Comparison of ENCODE assay signal across 9 cellular contexts in genomic region chr14:54683882-54684794, GRCh38.
DNase-seq lines count a peak whose midpoint lies in the region; ATAC-seq and TF ChIP-seq lines count a peak whose summit lies in the region.
"Had no signal": no experiment of that assay in that cellular context is flagged by ENCODE, and none has a peak within 500 bp of the region (broad histone marks: within the 10 kb centered on the region; RNA-seq: fewer than 3 reads in every experiment).

No MANE protein-coding gene starts in this region.

- DNase-seq in CD1c-positive myeloid dendritic cell (ENCODE audit: extremely low spot score), result peak; percentile 39
- peak; percentile 75 for DNase-seq in RWPE2 (ENCODE audit: low spot score)
- DNase-seq in fibroblast of the aortic adventitia (ENCODE audit: low read depth), result peak; percentile 93
- peak; percentile 19 to 27 for DNase-seq in trophoblast cell
- DNase-seq in HUDEP-2 (lab: John Stamatoyannopoulos, UW; ENCODE audit: unreplicated experiment in 76 of 76), result no peak
- DNase-seq: NCI-H345 had no signal

- H3K27ac ChIP-seq in RWPE2 (ENCODE audit: poor library complexity, severe bottlenecking), result peak overlapping the region; percentile 97
- H3K27ac ChIP-seq in trophoblast cell (ENCODE audit: low read depth, low read length), result no peak overlapping the region

- no peak overlapping the region for H3K23ac ChIP-seq in trophoblast cell (ENCODE audit: low read length)

- no peak overlapping the region for H4K91ac ChIP-seq in trophoblast cell (ENCODE audit: low read depth, low read length)

- no peak overlapping the region for H3K4me3 ChIP-seq in RWPE2 (ENCODE audit: severe bottlenecking)
- peak overlapping the region; percentile 52 for H3K4me3 ChIP-seq in fibroblast of the aortic adventitia (ENCODE audit: low read depth, low read length)
- H3K4me3 ChIP-seq in trophoblast cell (ENCODE audit: low read depth, low read length), result no peak overlapping the region

- H4K12ac ChIP-seq in trophoblast cell (ENCODE audit: low read depth, low read length), result no peak overlapping the region

- H2BK12ac ChIP-seq in trophoblast cell (ENCODE audit: low read length), result no peak overlapping the region

- H3K4ac ChIP-seq in trophoblast cell (ENCODE audit: low read depth, low read length), result no peak overlapping the region

- no peak overlapping the region for H2AK5ac ChIP-seq in trophoblast cell (ENCODE audit: low read length)

- no peak overlapping the region for H3K14ac ChIP-seq in trophoblast cell (ENCODE audit: low read length)

- ATAC-seq in RWPE2 (ENCODE audit: low read depth), result peak; percentile 68
- no peak for ATAC-seq in activated CD4-positive, CD25-positive, alpha-beta regulatory T cell treated with anti-CD3 and anti-CD28 coated beads, Interleukin-2, amount 50 U/mL, for 24 hours
- no peak for ATAC-seq in HG02970 (IDR thresholded peaks at IDR 0.05; ENCODE audit: low FRiP score, unreplicated experiment)
- no peak for ATAC-seq in HG02884 (IDR thresholded peaks at IDR 0.05; ENCODE audit: unreplicated experiment)

- no CpG with 5 or more reads among the region's 8 CpGs for WGBS in trophoblast cell (ENCODE audit: extremely low coverage, insufficient coverage, insufficient read length)

- H2BK5ac ChIP-seq in trophoblast cell (ENCODE audit: low read depth, low read length, poor library complexity), result no peak overlapping the region

- H3K27me3 ChIP-seq in RWPE2 (ENCODE audit: insufficient read depth, poor library complexity, severe bottlenecking) (no peaks in the 10 kb centered on the region), trophoblast cell (ENCODE audit: insufficient read depth, low read length) (no peaks in the 10 kb centered on the region)

- H3K79me2 ChIP-seq in trophoblast cell (ENCODE audit: control insufficient read depth, insufficient read depth, low read length, poor library complexity), result no peaks in the 10 kb centered on the region

- no peak overlapping the region for H2AFZ ChIP-seq in trophoblast cell (ENCODE audit: insufficient read depth, low read length, poor library complexity)

- no peak for TF ChIP-seq CTCF in RWPE2 (IDR thresholded peaks at IDR 0.05; ENCODE audit: poor library complexity, severe bottlenecking)
- TF ChIP-seq CTCF in fibroblast of the aortic adventitia (IDR thresholded peaks at IDR 0.05; ENCODE audit: insufficient read depth, low read length), result no peak

- peaks cover 2% of the 10 kb centered on the region for H3K79me1 ChIP-seq in trophoblast cell (ENCODE audit: low read length)

- no peaks in the 10 kb centered on the region for H3K36me3 ChIP-seq in RWPE2 (ENCODE audit: low read depth)
- H3K36me3 ChIP-seq in trophoblast cell (ENCODE audit: control insufficient read depth in 1 of 2, insufficient read depth in 2 of 2, low read length in 2 of 2), result peaks cover 0 to 3% of the 10 kb centered on the region in 2 experiments

- no peak overlapping the region for H4K8ac ChIP-seq in trophoblast cell (ENCODE audit: low read depth, low read length)

- H3K4me2 ChIP-seq in trophoblast cell (ENCODE audit: low read length), result no peak overlapping the region

- peaks cover 59% of the 10 kb centered on the region for H3K4me1 ChIP-seq in RWPE2 (ENCODE audit: insufficient read depth, poor library complexity, severe bottlenecking)
- peaks cover 7 to 9% of the 10 kb centered on the region in 2 experiments for H3K4me1 ChIP-seq in trophoblast cell (ENCODE audit: control insufficient read depth in 1 of 2, insufficient read depth in 2 of 2, low read length in 2 of 2)

- H3K9me3 ChIP-seq in RWPE2 (ENCODE audit: severe bottlenecking) (no peaks in the 10 kb centered on the region), trophoblast cell (ENCODE audit: insufficient read depth, low read depth, low read length) (no peaks in the 10 kb centered on the region)

- H3K18ac ChIP-seq in trophoblast cell (ENCODE audit: low read length), result no peak overlapping the region

- H3K9ac ChIP-seq in trophoblast cell (ENCODE audit: low read length), result no peak overlapping the region

- H2BK120ac ChIP-seq in trophoblast cell (ENCODE audit: insufficient read depth, low read length, poor library complexity), result no peak overlapping the region

Comparison
In these comparisons a context has a peak if more than half of its experiments do, and no peak if none do; other contexts are left out.
1. DNase-seq: peak in CD1c-positive myeloid dendritic cell (single experiment), RWPE2 (single experiment), fibroblast of the aortic adventitia (single experiment) and trophoblast cell (2 of 2); none in HUDEP-2 (0 of 76).